14 cellular contexts compared by ENCODE assay signal in genomic region chr2:95388878-95389255, GRCh38. TPM values are rescaled to one million over a fixed set of nuclear protein-coding genes. Genes with fewer than 3 reads are reported as not detected.
A peak's percentile ranks its signal among the peaks of the same experiment; 100 is the strongest.
DNase-seq lines count a peak whose midpoint lies in the region; ATAC-seq, FAIRE-seq and TF ChIP-seq lines count a peak whose summit lies in the region.
"Had no signal": no experiment of that assay in that cellular context is flagged by ENCODE, and none has a peak within 500 bp of the region (broad histone marks: within the 10 kb centered on the region; RNA-seq: fewer than 3 reads in every experiment).

No MANE protein-coding gene starts in this region.

- no peak overlapping the region for H3K27ac ChIP-seq in RWPE2 (ENCODE audit: poor library complexity, severe bottlenecking)
- no peak overlapping the region for H3K27ac ChIP-seq in keratinocyte (ENCODE audit: control insufficient read depth, insufficient read depth, low read length)
- H3K27ac ChIP-seq: BLaER1 treated with 17β-estradiol and CSF1 and Interleukin-3, amounts not matched to agents 10 nM and 100 nM; heart right ventricle; left lung had no signal

- TF ChIP-seq CTCF in RWPE2 (IDR thresholded peaks at IDR 0.05; ENCODE audit: poor library complexity, severe bottlenecking) (no peak), keratinocyte (optimal IDR thresholded peaks at IDR 0.05 in 1 of 3, IDR thresholded peaks at IDR 0.05 in 1 of 3, conservative IDR thresholded peaks at IDR 0.05 in 1 of 3; ENCODE audit: extremely low read depth in 1 of 3, insufficient read depth in 2 of 3, low read length in 3 of 3) (no peak)

- H3K79me2 ChIP-seq in keratinocyte (ENCODE audit: control insufficient read depth, insufficient read depth, low read length), result no peaks in the 10 kb centered on the region

- no peak overlapping the region for H3K4me2 ChIP-seq in keratinocyte (ENCODE audit: control insufficient read depth, extremely low read depth, insufficient read depth, low read depth, low read length)
- H3K4me2 ChIP-seq: BLaER1 treated with 17β-estradiol and CSF1 and Interleukin-3, amounts not matched to agents 10 nM and 100 nM had no signal

- no peak for FAIRE-seq in keratinocyte (lab: Jason Lieb, UNC)
- FAIRE-seq: GM12891 had no signal

- H3K27me3 ChIP-seq in RWPE2 (ENCODE audit: insufficient read depth, poor library complexity, severe bottlenecking), result no peaks in the 10 kb centered on the region
- no peaks in the 10 kb centered on the region for H3K27me3 ChIP-seq in keratinocyte (ENCODE audit: control insufficient read depth, extremely low read depth, insufficient read depth, low read length)
- H3K27me3 ChIP-seq: BLaER1 treated with 17β-estradiol and CSF1 and Interleukin-3, amounts not matched to agents 10 nM and 100 nM had no signal

- no peaks in the 10 kb centered on the region for H3K9me1 ChIP-seq in keratinocyte (ENCODE audit: control insufficient read depth, extremely low read depth, insufficient read depth, low read length)

- H3K4me1 ChIP-seq in RWPE2 (ENCODE audit: insufficient read depth, poor library complexity, severe bottlenecking) (no peaks in the 10 kb centered on the region), keratinocyte (ENCODE audit: control insufficient read depth, extremely low read depth, insufficient read depth, low read length) (peaks cover 3% of the 10 kb centered on the region)
- H3K4me1 ChIP-seq: left lung had no signal

- peak; percentile 22 for DNase-seq in RWPE2 (ENCODE audit: low spot score)
- no peak for DNase-seq in keratinocyte (ENCODE audit: low read depth, low spot score)
- no peak for DNase-seq in SW480 (ENCODE audit: low spot score)
- no peak for DNase-seq in NCI-H1105 treated with DMSO at 0.1 percent for 48 hours (lab: John Stamatoyannopoulos, UW)
- no peak for DNase-seq in retina
- DNase-seq in hypothalamus (lab: John Stamatoyannopoulos, UW), result no peak
- DNase-seq: natural killer cell, NCI-H2107 had no signal

- H3K9me3 ChIP-seq in RWPE2 (ENCODE audit: severe bottlenecking) (no peaks in the 10 kb centered on the region), keratinocyte (ENCODE audit: control insufficient read depth, low read depth, low read length) (no peaks in the 10 kb centered on the region)
- H3K9me3 ChIP-seq: BLaER1 treated with 17β-estradiol and CSF1 and Interleukin-3, amounts not matched to agents 10 nM and 100 nM; heart right ventricle; left lung had no signal

- peak overlapping the region; percentile 64 for H2AFZ ChIP-seq in keratinocyte (ENCODE audit: control insufficient read depth, low read length)

- no peak overlapping the region for H3K4me3 ChIP-seq in RWPE2 (ENCODE audit: severe bottlenecking)
- no peak overlapping the region for H3K4me3 ChIP-seq in keratinocyte (ENCODE audit: control insufficient read depth in 2 of 3, extremely low read depth in 1 of 3, insufficient read depth in 2 of 3, low read depth in 1 of 3, low read length in 3 of 3)
- H3K4me3 ChIP-seq: BLaER1 treated with 17β-estradiol and CSF1 and Interleukin-3, amounts not matched to agents 10 nM and 100 nM; left lung had no signal

- ATAC-seq in GM18867 (IDR thresholded peaks at IDR 0.05; ENCODE audit: unreplicated experiment), result peak; percentile 19
- peak; percentile 14 for ATAC-seq in HG02759 (IDR thresholded peaks at IDR 0.05; ENCODE audit: unreplicated experiment)
- peak; percentile 6; the same call in 1 of the 3 replicates for ATAC-seq in RWPE2 (ENCODE audit: low read depth)

- no peaks in the 10 kb centered on the region for H3K36me3 ChIP-seq in RWPE2 (ENCODE audit: low read depth)
- no peaks in the 10 kb centered on the region for H3K36me3 ChIP-seq in keratinocyte (ENCODE audit: control insufficient read depth in 2 of 2, extremely low read depth in 1 of 2, insufficient read depth in 2 of 2, low read length in 2 of 2)
- H3K36me3 ChIP-seq: BLaER1 treated with 17β-estradiol and CSF1 and Interleukin-3, amounts not matched to agents 10 nM and 100 nM; heart right ventricle; left lung had no signal

- H4K20me1 ChIP-seq in keratinocyte (ENCODE audit: control insufficient read depth, extremely low read depth, insufficient read depth, low read length), result no peaks in the 10 kb centered on the region
- H4K20me1 ChIP-seq: BLaER1 treated with 17β-estradiol and CSF1 and Interleukin-3, amounts not matched to agents 10 nM and 100 nM had no signal

- dilution Hi-C loops in keratinocyte (cut with MboI; ENCODE audit: extremely low pct_ligation_motif_present, low sequenced_read_pairs), result no loop called here

- no peak overlapping the region for H3K9ac ChIP-seq in keratinocyte (ENCODE audit: control insufficient read depth, extremely low read depth, insufficient read depth, low read length)
- H3K9ac ChIP-seq: BLaER1 treated with 17β-estradiol and CSF1 and Interleukin-3, amounts not matched to agents 10 nM and 100 nM had no signal

RNA-seq across cellular contexts. Expression of gene FAHD2A, which starts 13.6 kb away (rescaled TPM):
- polyA plus RNA-seq in keratinocyte, result 25.0 to 28.2 TPM (median 27.2 TPM) in 3 replicates
- 7.0 TPM for polyA plus RNA-seq in keratinocyte (2011; ENCODE audit: low read depth)
- 17.0 and 24.2 TPM in 2 replicates for polyA plus RNA-seq in keratinocyte (2011; cell fraction: cytosol; rRNA removed)
- polyA plus RNA-seq in keratinocyte (2011; cell fraction: nucleus; rRNA removed), result 33.6 and 43.0 TPM in 2 replicates
- polyA plus RNA-seq in keratinocyte (2012; ENCODE audit: low replicate concordance), result 14.5 and 21.1 TPM in 2 replicates
- 17.5 to 26.9 TPM (median 21.2 TPM) in 3 replicates for polyA minus RNA-seq in keratinocyte
- 27.2 TPM for polyA minus RNA-seq in keratinocyte (2011; cell fraction: cytosol; rRNA and poly(A)+ RNA removed)
- polyA minus RNA-seq in keratinocyte (2011; cell fraction: nucleus; rRNA and poly(A)+ RNA removed), result 9.4 and 14.2 TPM in 2 replicates
